In genomic region chr2:521853-522530, GRCh38 we compare ENCODE assay signal across 24 cellular contexts.
"Had no signal": no experiment of that assay in that cellular context is flagged by ENCODE, and none has a peak within 500 bp of the region (broad histone marks: within the 10 kb centered on the region; RNA-seq: fewer than 3 reads in every experiment).

No MANE protein-coding gene starts in this region.

- H3K9me3 ChIP-seq: colonic mucosa, esophagus squamous epithelium, gastrocnemius medialis, gastroesophageal sphincter, heart left ventricle, heart right ventricle had no signal

- H3K27me3 Mint-ChIP-seq: dendritic cell treated with granulocyte-macrophage colony-stimulating factor and Interleukin-4, amounts not matched to agents 40 ng/mL and 50 ng/mL, for 4 days had no signal

- H3K4me3 ChIP-seq: colonic mucosa, coronary artery, dorsolateral prefrontal cortex, esophagus squamous epithelium, gastrocnemius medialis, gastroesophageal sphincter, heart left ventricle, heart right ventricle had no signal

- DNase-seq: colonic mucosa; cortex of kidney; dermis blood vessel endothelial cell; dorsolateral prefrontal cortex; effector CD4-positive, alpha-beta T cell; effector CD8-positive, alpha-beta T cell; effector memory CD4-positive, alpha-beta T cell; effector memory CD8-positive, alpha-beta T cell; endodermal cell; erythroblast; esophagus squamous epithelium; foreskin fibroblast; foreskin keratinocyte; foreskin melanocyte; gastrocnemius medialis; glutamatergic neuron; head of caudate nucleus; heart left ventricle; heart right ventricle had no signal

- ATAC-seq: effector memory CD8-positive, alpha-beta T cell; esophagus mucosa; foreskin keratinocyte; gastrocnemius medialis; gastroesophageal sphincter; heart left ventricle; heart right ventricle had no signal

- H3K27ac ChIP-seq: colonic mucosa, coronary artery, dorsolateral prefrontal cortex, epithelial cell of prostate, esophagus squamous epithelium, foreskin keratinocyte, gastrocnemius medialis, gastroesophageal sphincter, heart left ventricle, heart right ventricle had no signal

- H3K9me3 Mint-ChIP-seq: dendritic cell treated with granulocyte-macrophage colony-stimulating factor and Interleukin-4, amounts not matched to agents 40 ng/mL and 50 ng/mL, for 4 days; effector memory CD8-positive, alpha-beta T cell; endodermal cell had no signal

- H3K27me3 ChIP-seq: colonic mucosa, foreskin keratinocyte, gastrocnemius medialis had no signal

- H3K36me3 ChIP-seq: colonic mucosa, esophagus squamous epithelium, gastrocnemius medialis, gastroesophageal sphincter, heart left ventricle, heart right ventricle had no signal

- H3K4me1 ChIP-seq: colonic mucosa, esophagus squamous epithelium, foreskin keratinocyte, gastrocnemius medialis, gastroesophageal sphincter, heart left ventricle, heart right ventricle had no signal

- H3K4me3 Mint-ChIP-seq: dendritic cell treated with granulocyte-macrophage colony-stimulating factor and Interleukin-4, amounts not matched to agents 40 ng/mL and 50 ng/mL, for 4 days; effector memory CD8-positive, alpha-beta T cell; endodermal cell had no signal

- H3K27ac Mint-ChIP-seq: dendritic cell treated with granulocyte-macrophage colony-stimulating factor and Interleukin-4, amounts not matched to agents 40 ng/mL and 50 ng/mL, for 4 days; effector memory CD8-positive, alpha-beta T cell; endodermal cell had no signal
